In the genomic region with DNA sequence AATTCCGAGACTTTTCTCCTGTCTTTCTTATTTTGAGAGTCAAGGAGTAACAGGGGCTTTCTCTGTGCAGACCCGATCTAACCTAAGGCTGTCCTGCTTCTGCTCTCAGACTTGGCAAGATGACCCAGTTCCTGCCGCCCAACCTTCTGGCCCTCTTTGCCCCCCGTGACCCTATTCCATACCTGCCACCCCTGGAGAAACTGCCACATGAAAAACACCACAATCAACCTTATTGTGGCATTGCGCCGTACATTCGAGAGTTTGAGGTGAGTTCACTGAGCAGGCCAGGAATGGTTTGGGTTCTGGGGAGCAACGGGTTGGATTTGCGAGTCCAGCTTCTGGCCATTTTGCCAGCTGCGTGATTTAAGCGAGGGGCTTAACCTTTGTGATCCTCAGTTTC, we compare ENCODE assay signal across 8 cellular contexts. TPM values are rescaled to one million over a fixed set of nuclear protein-coding genes. Genes with fewer than 3 reads are reported as not detected.
DNase-seq lines count a peak whose midpoint lies in the region; ATAC-seq, FAIRE-seq and TF ChIP-seq lines count a peak whose summit lies in the region.

No MANE protein-coding gene starts in this region.

- H3K9me3 ChIP-seq in lower lobe of right lung (no peaks in the 10 kb centered on the region), tibial nerve (no peaks in the 10 kb centered on the region)

- H3K36me3 ChIP-seq in lower lobe of right lung (peaks cover 43% of the 10 kb centered on the region), tibial nerve (peaks cover 2 to 41% (median 16%) of the 10 kb centered on the region in 3 donors)

- H3K27me3 ChIP-seq in lower lobe of right lung (ENCODE audit: low read depth) (no peaks in the 10 kb centered on the region), tibial nerve (no peaks in the 10 kb centered on the region)

- in situ Hi-C loops in astrocyte of the cerebellum (cut with HindIII; ENCODE audit: low sequenced_read_pairs), result no loop called here

- no peak for ATAC-seq in lower lobe of right lung

- DNase-seq in activated T-cell treated with anti-CD3 and anti-CD28 coated beads, Interleukin-2, amount 50 U/mL, for 24 hours, result no peak
- DNase-seq in activated T-cell treated with anti-CD3 and anti-CD28 coated beads, Interleukin-2, amount 50 U/mL, for 1 hour, result no peak
- no peak for DNase-seq in astrocyte of the cerebellum (ENCODE audit: low read depth)
- DNase-seq in lower lobe of right lung, result no peak
- DNase-seq in tibial nerve (ENCODE audit: low spot score in 2 of 2), result no peak
- DNase-seq in frontal cortex (ENCODE audit: low spot score in 2 of 2), result no peak
- DNase-seq in HuH-7.5 (ENCODE audit: low spot score), result no peak
- DNase-seq in NCI-H446 (lab: John Stamatoyannopoulos, UW), result no peak

- H3K27ac ChIP-seq in lower lobe of right lung (peak overlapping the region; percentile 88), tibial nerve (peak overlapping the region in 3 of 4 donors; percentile 84 to 95 (median 90))

- H3K4me3 Mint-ChIP-seq in activated T-cell treated with anti-CD3 and anti-CD28 coated beads, Interleukin-2, amount 50 U/mL, for 24 hours, result peak overlapping the region; percentile 98

- TF ChIP-seq EP300 in tibial nerve (IDR thresholded peaks at IDR 0.05), result no peak

- 45 to 51% methylated on average over 11 of the region's 11 CpGs for WGBS in tibial nerve, 2 donors

- H3K4me3 ChIP-seq in astrocyte of the cerebellum (ENCODE audit: low read depth, low read length) (peak overlapping the region; percentile 99), lower lobe of right lung (peak overlapping the region; percentile 100), tibial nerve (peak overlapping the region; percentile 71 to 98 (median 90))

- TF ChIP-seq POLR2A in tibial nerve (IDR thresholded peaks at IDR 0.05), result no peak

- intact Hi-C loops in lower lobe of right lung (cut with DNase I), result no loop called here

- H3K4me1 ChIP-seq in lower lobe of right lung (peaks cover 23% of the 10 kb centered on the region), tibial nerve (peaks cover 0 to 38% (median 18%) of the 10 kb centered on the region in 4 donors)

- H3K27me3 Mint-ChIP-seq in activated T-cell treated with anti-CD3 and anti-CD28 coated beads, Interleukin-2, amount 50 U/mL, for 24 hours, result no peaks in the 10 kb centered on the region

- TF ChIP-seq CTCF in astrocyte of the cerebellum (IDR thresholded peaks at IDR 0.05; ENCODE audit: low read depth, low read length, missing control alignments), result no peak
- TF ChIP-seq CTCF in lower lobe of right lung (IDR thresholded peaks at IDR 0.05), result no peak
- TF ChIP-seq CTCF in tibial nerve (IDR thresholded peaks at IDR 0.05), result no peak

- H3K9me3 Mint-ChIP-seq in activated T-cell treated with anti-CD3 and anti-CD28 coated beads, Interleukin-2, amount 50 U/mL, for 24 hours, result no peaks in the 10 kb centered on the region

- peaks cover 39% of the 10 kb centered on the region for H3K4me1 Mint-ChIP-seq in activated T-cell treated with anti-CD3 and anti-CD28 coated beads, Interleukin-2, amount 50 U/mL, for 24 hours (ENCODE audit: low read depth)

- H3K27ac Mint-ChIP-seq in activated T-cell treated with anti-CD3 and anti-CD28 coated beads, Interleukin-2, amount 50 U/mL, for 24 hours, result peak overlapping the region; percentile 98

- FAIRE-seq in frontal cortex (lab: Jason Lieb, UNC), result no peak

- H3K36me3 Mint-ChIP-seq in activated T-cell treated with anti-CD3 and anti-CD28 coated beads, Interleukin-2, amount 50 U/mL, for 24 hours (ENCODE audit: low read depth), result peaks cover 59% of the 10 kb centered on the region

RNA-seq across cellular contexts. Expression of gene SNRNP70, which starts 1.0 kb away (rescaled TPM):
- total RNA-seq in lower lobe of right lung, result 203 TPM
- total RNA-seq in tibial nerve, result 100 to 1,000 TPM; 286 to 444 (median 400) TPM
- 99.5 TPM for total RNA-seq in frontal cortex

RNA-seq across cellular contexts. Expression of gene KCNA7, which starts 13.8 kb away (rescaled TPM):
- not detected for total RNA-seq in lower lobe of right lung
- not detected for total RNA-seq in tibial nerve
- not detected for total RNA-seq in frontal cortex

RNA-seq across cellular contexts. Expression of gene NTF4, which starts 21.7 kb away (rescaled TPM):
- 3.1 TPM for total RNA-seq in lower lobe of right lung
- not detected for total RNA-seq in tibial nerve
- not detected for total RNA-seq in frontal cortex

RNA-seq across cellular contexts. Expression of gene LIN7B, which starts 27.9 kb away (rescaled TPM):
- total RNA-seq in lower lobe of right lung (10.6 TPM), tibial nerve (10 to 100 TPM; 15.7 to 24.9 (median 19.6) TPM), frontal cortex (31.0 TPM)

RNA-seq across cellular contexts. Expression of gene CGB7, which starts 28.7 kb away (rescaled TPM):
- total RNA-seq in lower lobe of right lung (0.77 TPM), tibial nerve (not detected), frontal cortex (not detected)
